Comparison of ENCODE assay signal across 8 cellular contexts in genomic region chr11:62707277-62707771, GRCh38. TPM values are rescaled to one million over a fixed set of nuclear protein-coding genes. Genes with fewer than 3 reads are reported as not detected.
DNase-seq lines count a peak whose midpoint lies in the region; ATAC-seq and TF ChIP-seq lines count a peak whose summit lies in the region.

TSS of gene BSCL2 (minus strand) at chr11:62707424. CDS start at chr11:62707195, 229 bp downstream.
TSS of gene GNG3 (plus strand) at chr11:62707676. CDS start at chr11:62708296, 620 bp downstream.

- no peaks in the 10 kb centered on the region for H3K9me2 ChIP-seq in hepatocyte (replicated peaks; ENCODE audit: insufficient read depth)

- 67% methylated on average over 9 of the region's 9 CpGs for WGBS in hepatocyte (ENCODE audit: low lambda C conversion rate, missing lambda C conversion rate)

- H3K36me3 Mint-ChIP-seq in activated T-cell treated with anti-CD3 and anti-CD28 coated beads, Interleukin-2, amount 50 U/mL, for 4 hours (ENCODE audit: insufficient read depth), result peaks cover 18% of the 10 kb centered on the region
- peaks cover 21% of the 10 kb centered on the region for H3K36me3 Mint-ChIP-seq in activated T-helper 1 cell treated with anti-CD3 and anti-CD28 coated beads, Interleukin-12 subunit alpha, Interleukin-12 subunit beta, Interleukin-2, Interleukin-4 antibody, amounts not matched to agents 30 ng/mL and 10 ng/mL and 1 ng/mL, durations not matched to agents 14 hours and 24 hours and 36 hours (ENCODE audit: low read depth)

- H2AFZ ChIP-seq in hepatocyte, result peak within 1 kb of the TSS; percentile 19

- peaks cover 25% of the 10 kb centered on the region for H3K79me2 ChIP-seq in hepatocyte

- H3K4me1 Mint-ChIP-seq in activated T-cell treated with anti-CD3 and anti-CD28 coated beads, Interleukin-2, amount 50 U/mL, for 4 hours (ENCODE audit: low read depth), result peaks cover 52% of the 10 kb centered on the region
- peaks cover 53% of the 10 kb centered on the region for H3K4me1 Mint-ChIP-seq in activated T-helper 1 cell treated with anti-CD3 and anti-CD28 coated beads, Interleukin-12 subunit alpha, Interleukin-12 subunit beta, Interleukin-2, Interleukin-4 antibody, amounts not matched to agents 30 ng/mL and 10 ng/mL and 1 ng/mL, durations not matched to agents 14 hours and 24 hours and 36 hours (ENCODE audit: low read depth)

- no peaks in the 10 kb centered on the region for H4K20me1 ChIP-seq in hepatocyte (ENCODE audit: insufficient read depth, poor library complexity, severe bottlenecking)

- DNase-seq in activated T-cell treated with anti-CD3 and anti-CD28 coated beads, Interleukin-2, amount 50 U/mL, for 4 hours, result no peak
- DNase-seq in activated T-cell treated with anti-CD3 and anti-CD28 coated beads, Interleukin-2, amount 50 U/mL, for 48 hours, result no peak
- no peak for DNase-seq in activated T-helper 1 cell treated with anti-CD3 and anti-CD28 coated beads, Interleukin-12 subunit alpha, Interleukin-12 subunit beta, Interleukin-2, Interleukin-4 antibody, amounts not matched to agents 30 ng/mL and 10 ng/mL and 1 ng/mL, durations not matched to agents 14 hours and 24 hours and 36 hours (ENCODE audit: low spot score)
- peak; percentile 31 for DNase-seq in hepatocyte (ENCODE audit: low spot score)
- peak; percentile 91 for DNase-seq in retina
- DNase-seq in GM19240 (ENCODE audit: insufficient read length, low spot score), result no peak

- no peak for TF ChIP-seq CTCF in hepatocyte (IDR thresholded peaks at IDR 0.05; ENCODE audit: poor library complexity)

- no peaks in the 10 kb centered on the region for H3K9me3 ChIP-seq in hepatocyte (ENCODE audit: low read depth)

- H3K4me1 ChIP-seq in hepatocyte (ENCODE audit: insufficient read depth), result peaks cover 41% of the 10 kb centered on the region

- peak within 1 kb of the TSS; percentile 12 for H3K4me3 ChIP-seq in hepatocyte

- H3K4me2 ChIP-seq in hepatocyte, result peak within 1 kb of the TSS; percentile 85

- H3K36me3 ChIP-seq in hepatocyte (replicated peaks; ENCODE audit: insufficient read depth, low read depth), result no peaks in the 10 kb centered on the region

- no peaks in the 10 kb centered on the region for H3K9me3 Mint-ChIP-seq in activated T-cell treated with anti-CD3 and anti-CD28 coated beads, Interleukin-2, amount 50 U/mL, for 4 hours
- H3K9me3 Mint-ChIP-seq in activated T-helper 1 cell treated with anti-CD3 and anti-CD28 coated beads, Interleukin-12 subunit alpha, Interleukin-12 subunit beta, Interleukin-2, Interleukin-4 antibody, amounts not matched to agents 30 ng/mL and 10 ng/mL and 1 ng/mL, durations not matched to agents 14 hours and 24 hours and 36 hours, result no peaks in the 10 kb centered on the region

- H3K27ac Mint-ChIP-seq in activated T-helper 1 cell treated with anti-CD3 and anti-CD28 coated beads, Interleukin-12 subunit alpha, Interleukin-12 subunit beta, Interleukin-2, Interleukin-4 antibody, amounts not matched to agents 30 ng/mL and 10 ng/mL and 1 ng/mL, durations not matched to agents 14 hours and 24 hours and 36 hours, result peak within 1 kb of the TSS; percentile 93

- no peaks in the 10 kb centered on the region for H3K27me3 Mint-ChIP-seq in activated T-cell treated with anti-CD3 and anti-CD28 coated beads, Interleukin-2, amount 50 U/mL, for 4 hours (ENCODE audit: low read depth)
- H3K27me3 Mint-ChIP-seq in activated T-helper 1 cell treated with anti-CD3 and anti-CD28 coated beads, Interleukin-12 subunit alpha, Interleukin-12 subunit beta, Interleukin-2, Interleukin-4 antibody, amounts not matched to agents 30 ng/mL and 10 ng/mL and 1 ng/mL, durations not matched to agents 14 hours and 24 hours and 36 hours (ENCODE audit: insufficient read depth), result no peaks in the 10 kb centered on the region

- no peak for ATAC-seq in activated T-cell treated with anti-CD3 and anti-CD28 coated beads, Interleukin-2, amount 50 U/mL, for 4 hours
- ATAC-seq in GM18870 (IDR thresholded peaks at IDR 0.05; ENCODE audit: unreplicated experiment) (no peak), GM18511 (IDR thresholded peaks at IDR 0.05; ENCODE audit: unreplicated experiment) (no peak)

- H3K4me3 Mint-ChIP-seq in activated T-cell treated with anti-CD3 and anti-CD28 coated beads, Interleukin-2, amount 50 U/mL, for 4 hours, result peak within 1 kb of the TSS; percentile 94
- H3K4me3 Mint-ChIP-seq in activated T-helper 1 cell treated with anti-CD3 and anti-CD28 coated beads, Interleukin-12 subunit alpha, Interleukin-12 subunit beta, Interleukin-2, Interleukin-4 antibody, amounts not matched to agents 30 ng/mL and 10 ng/mL and 1 ng/mL, durations not matched to agents 14 hours and 24 hours and 36 hours, result peak within 1 kb of the TSS; percentile 90

- peak within 1 kb of the TSS; percentile 96 for H3K27ac ChIP-seq in hepatocyte

- intact Hi-C loops in activated T-helper 1 cell treated with anti-CD3 and anti-CD28 coated beads, Interleukin-12 subunit alpha, Interleukin-12 subunit beta, Interleukin-2, Interleukin-4 antibody, amounts not matched to agents 30 ng/mL and 10 ng/mL and 1 ng/mL, durations not matched to agents 14 hours and 24 hours and 36 hours (cut with micrococcal nuclease), result loop anchor here (5.0 kb wide), 1 partner anchor 585 kb away; the partner anchor contains the start of gene INCENP

- no peaks in the 10 kb centered on the region for H3K27me3 ChIP-seq in hepatocyte

RNA-seq across cellular contexts. Expression of gene BSCL2, which starts in this region (rescaled TPM):
- total RNA-seq in activated T-cell treated with anti-CD3 and anti-CD28 coated beads, Interleukin-2, amount 50 U/mL, for 4 hours, result 10 to 100 TPM; 23.6 to 29.6 (median 26.9) TPM
- total RNA-seq in activated T-helper 1 cell treated with anti-CD3 and anti-CD28 coated beads, Interleukin-12 subunit alpha, Interleukin-12 subunit beta, Interleukin-2, Interleukin-4 antibody, amounts not matched to agents 30 ng/mL and 10 ng/mL and 1 ng/mL, durations not matched to agents 14 hours and 24 hours and 36 hours, result 34.0 and 34.6 TPM in 2 replicates
- 39.3 and 49.2 TPM in 2 replicates for total RNA-seq in hepatocyte
- polyA plus RNA-seq in hepatocyte, result 78.7 and 81.0 TPM in 2 replicates

RNA-seq across cellular contexts. Expression of gene GNG3, which starts in this region (rescaled TPM):
- not detected for total RNA-seq in activated T-cell treated with anti-CD3 and anti-CD28 coated beads, Interleukin-2, amount 50 U/mL, for 4 hours
- total RNA-seq in activated T-helper 1 cell treated with anti-CD3 and anti-CD28 coated beads, Interleukin-12 subunit alpha, Interleukin-12 subunit beta, Interleukin-2, Interleukin-4 antibody, amounts not matched to agents 30 ng/mL and 10 ng/mL and 1 ng/mL, durations not matched to agents 14 hours and 24 hours and 36 hours, result not detected in 2 replicates
- 0.23 and 0.24 TPM in 2 replicates for total RNA-seq in hepatocyte
- polyA plus RNA-seq in hepatocyte, result 0.41 and 1.2 TPM in 2 replicates

Comparison
In these comparisons a context has a peak if more than half of its experiments do, and no peak if none do; other contexts are left out.
1. DNase-seq: peak in hepatocyte (single experiment) and retina (single experiment); none in activated T-cell treated with anti-CD3 and anti-CD28 coated beads, Interleukin-2, amount 50 U/mL, for 4 hours (single experiment), activated T-cell treated with anti-CD3 and anti-CD28 coated beads, Interleukin-2, amount 50 U/mL, for 48 hours (0 of 2), activated T-helper 1 cell treated with anti-CD3 and anti-CD28 coated beads, Interleukin-12 subunit alpha, Interleukin-12 subunit beta, Interleukin-2, Interleukin-4 antibody, amounts not matched to agents 30 ng/mL and 10 ng/mL and 1 ng/mL, durations not matched to agents 14 hours and 24 hours and 36 hours (single experiment) and GM19240 (single experiment).